In the genomic region with DNA sequence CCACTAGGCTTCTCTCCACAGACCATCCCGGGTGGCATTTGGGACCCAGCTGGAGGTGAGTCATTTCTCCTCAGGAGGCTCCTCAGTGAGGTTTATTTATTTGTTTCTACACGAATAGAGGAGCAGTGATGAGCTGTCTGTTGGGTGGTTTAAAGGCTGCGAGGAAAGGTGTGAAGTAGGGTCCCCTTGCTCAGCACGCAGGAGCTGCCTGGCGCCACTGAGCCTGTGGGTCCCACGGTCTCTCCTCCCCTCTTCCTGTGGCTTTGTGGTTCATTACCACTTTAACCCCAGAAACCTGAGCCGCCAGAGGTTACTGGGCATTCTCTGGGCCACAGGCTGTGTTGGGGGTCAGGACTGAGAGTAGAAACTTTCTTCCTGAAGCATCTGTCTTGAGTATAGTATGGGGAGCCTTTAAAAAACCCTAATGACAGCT, we compare ENCODE assay signal across 8 cellular contexts.
DNase-seq lines count a peak whose midpoint lies in the region; ATAC-seq lines count a peak whose summit lies in the region.

No MANE protein-coding gene starts in this region.

- no peak overlapping the region for H3K4me3 Mint-ChIP-seq in T-helper 1 cell treated with Interleukin-12 subunit alpha and Interleukin-12 subunit beta and Interleukin-4 antibody, amounts not matched to agents 30 μg/mL and 1 μg/mL, for 36 hours

- DNase-seq in EL: peak; percentile 89
- DNase-seq in hepatic stellate cell (ENCODE audit: low spot score): peak; percentile 94
- DNase-seq in medulla oblongata (ENCODE audit: extremely low spot score): no peak
- DNase-seq in amygdala (lab: John Stamatoyannopoulos, UW): no peak
- DNase-seq in substantia nigra (lab: John Stamatoyannopoulos, UW): no peak

- ATAC-seq in GM21717 (IDR thresholded peaks at IDR 0.05; ENCODE audit: unreplicated experiment) (peak; percentile 68), HG02973 (IDR thresholded peaks at IDR 0.05; ENCODE audit: unreplicated experiment) (no peak)

- peaks cover 37% of the 10 kb centered on the region for H3K4me1 Mint-ChIP-seq in T-helper 1 cell treated with Interleukin-12 subunit alpha and Interleukin-12 subunit beta and Interleukin-4 antibody, amounts not matched to agents 30 μg/mL and 1 μg/mL, for 36 hours (ENCODE audit: low read depth)

- peak overlapping the region; percentile 36 for H3K27ac Mint-ChIP-seq in T-helper 1 cell treated with Interleukin-12 subunit alpha and Interleukin-12 subunit beta and Interleukin-4 antibody, amounts not matched to agents 30 μg/mL and 1 μg/mL, for 36 hours

- no peaks in the 10 kb centered on the region for H3K27me3 Mint-ChIP-seq in T-helper 1 cell treated with Interleukin-12 subunit alpha and Interleukin-12 subunit beta and Interleukin-4 antibody, amounts not matched to agents 30 μg/mL and 1 μg/mL, for 36 hours (ENCODE audit: low read depth)

- no peaks in the 10 kb centered on the region for H3K9me3 Mint-ChIP-seq in T-helper 1 cell treated with Interleukin-12 subunit alpha and Interleukin-12 subunit beta and Interleukin-4 antibody, amounts not matched to agents 30 μg/mL and 1 μg/mL, for 36 hours

- H3K36me3 Mint-ChIP-seq in T-helper 1 cell treated with Interleukin-12 subunit alpha and Interleukin-12 subunit beta and Interleukin-4 antibody, amounts not matched to agents 30 μg/mL and 1 μg/mL, for 36 hours (ENCODE audit: low read depth): peaks cover 9% of the 10 kb centered on the region

- H3K27ac ChIP-seq in substantia nigra (ENCODE audit: low read depth, low read length, poor library complexity, severe bottlenecking): no peak overlapping the region

Comparison
In these comparisons a context has a peak if more than half of its experiments do, and no peak if none do; other contexts are left out.
1. DNase-seq: peak in EL (single experiment) and hepatic stellate cell (single experiment); none in medulla oblongata (single experiment), amygdala (0 of 56) and substantia nigra (0 of 49).